ENCODE assay signal across 9 cellular contexts in genomic region chr3:25468866-25469319, GRCh38. TPM values are rescaled to one million over a fixed set of nuclear protein-coding genes. Genes with fewer than 3 reads are reported as not detected.
A peak's percentile ranks its signal among the peaks of the same experiment; 100 is the strongest.
DNase-seq lines count a peak whose midpoint lies in the region; ATAC-seq, FAIRE-seq and TF ChIP-seq lines count a peak whose summit lies in the region.
"Had no signal": no experiment of that assay in that cellular context is flagged by ENCODE, and none has a peak within 500 bp of the region (broad histone marks: within the 10 kb centered on the region; RNA-seq: fewer than 3 reads in every experiment).

No MANE protein-coding gene starts in this region.

- H3K4me1 ChIP-seq in right lobe of liver (peaks cover 0 to 7% (median 0%) of the 10 kb centered on the region in 4 donors), stomach (peaks cover 0 to 35% (median 16%) of the 10 kb centered on the region in 4 donors)

- ATAC-seq in right lobe of liver: peak; percentile 34 to 54 (median 46)
- ATAC-seq: activated CD8-positive, alpha-beta T cell treated with anti-CD3 and anti-CD28 coated beads for 36 hours had no signal

- H3K4me3 Mint-ChIP-seq in HFFc6: no peak overlapping the region
- H3K4me3 Mint-ChIP-seq: activated CD8-positive, alpha-beta T cell treated with anti-CD3 and anti-CD28 coated beads for 36 hours had no signal

- H3K9me3 ChIP-seq in right lobe of liver (no peaks in the 10 kb centered on the region), stomach (no peaks in the 10 kb centered on the region)

- intact Hi-C loops in right lobe of liver (cut with DNase I) (no loop called here), stomach (cut with DNase I; ENCODE audit: low total_unique reads) (no loop called here)

- no peaks in the 10 kb centered on the region for H3K36me3 Mint-ChIP-seq in HFFc6 (ENCODE audit: low read depth)

- H3K36me3 ChIP-seq in right lobe of liver (no peaks in the 10 kb centered on the region), stomach (no peaks in the 10 kb centered on the region)

- peak; percentile 97 for FAIRE-seq in endometrium (lab: Jason Lieb, UNC)

- H3K27ac Mint-ChIP-seq in HFFc6: peak overlapping the region; percentile 34; the same call in 1 of the 2 replicates
- H3K27ac Mint-ChIP-seq: activated CD8-positive, alpha-beta T cell treated with anti-CD3 and anti-CD28 coated beads for 36 hours had no signal

- peaks cover 55% of the 10 kb centered on the region for H3K4me1 Mint-ChIP-seq in HFFc6 (ENCODE audit: low read depth)

- H3K27me3 ChIP-seq in right lobe of liver (no peaks in the 10 kb centered on the region), stomach (no peaks in the 10 kb centered on the region)

- DNase-seq in HFFc6 (peak; percentile 18), right lobe of liver (no peak), stomach (no peak), NCI-H146 treated with DMSO at 0.1 percent for 48 hours (lab: John Stamatoyannopoulos, UW; ENCODE audit: unreplicated experiment) (no peak), cerebellar nuclear complex (lab: John Stamatoyannopoulos, UW) (no peak), cerebellum (ENCODE audit: low spot score) (no peak), COLO668 (lab: John Stamatoyannopoulos, UW; ENCODE audit: unreplicated experiment) (no peak)
- DNase-seq: activated CD8-positive, alpha-beta T cell treated with anti-CD3 and anti-CD28 coated beads for 36 hours had no signal

- TF ChIP-seq POLR2A in right lobe of liver (IDR thresholded peaks at IDR 0.05): no peak
- TF ChIP-seq POLR2A in stomach (IDR thresholded peaks at IDR 0.05): no peak

- no peak for TF ChIP-seq EP300 in stomach (IDR thresholded peaks at IDR 0.05)

- WGBS in right lobe of liver (ENCODE audit: insufficient coverage, low coverage, low lambda C conversion rate, missing lambda C conversion rate): 54% methylated on average over 4 of the region's 6 CpGs
- WGBS in stomach, 5 donors: 56 to 90% (median 68%) methylated on average over 6 of the region's 6 CpGs

- H3K27ac ChIP-seq in right lobe of liver (peak overlapping the region in 1 of 3 donors; percentile 19), stomach (peak overlapping the region in 4 of 5 donors; percentile 23 to 66 (median 55))

- no peaks in the 10 kb centered on the region; the same call in none of the 2 replicates for H3K27me3 Mint-ChIP-seq in HFFc6 (ENCODE audit: insufficient read depth)

- H3K4me3 ChIP-seq in right lobe of liver (no peak overlapping the region), stomach (no peak overlapping the region)

- TF ChIP-seq CTCF in HFFc6 (IDR thresholded peaks at IDR 0.05): peak; percentile 55
- TF ChIP-seq CTCF in right lobe of liver (IDR thresholded peaks at IDR 0.05): no peak
- no peak for TF ChIP-seq CTCF in stomach (IDR thresholded peaks at IDR 0.05)

- H3K9me3 Mint-ChIP-seq in HFFc6: no peaks in the 10 kb centered on the region
- H3K9me3 Mint-ChIP-seq: activated CD8-positive, alpha-beta T cell treated with anti-CD3 and anti-CD28 coated beads for 36 hours had no signal

RNA-seq across cellular contexts. Expression of gene RARB, which starts 40.8 kb away (rescaled TPM):
- total RNA-seq in HFFc6 (2021; fragmentation: NEBNext Ultra II Directional; extraction: Animal tissue kit (Norgen Biotek cat#: 25700)): 1 to 10 TPM in 4 of 6 experiments, not detected in 2; 1.6 to 2.4 (median 1.8) TPM
- total RNA-seq in right lobe of liver (1 to 10 TPM; 1.2 to 2.8 (median 2.1) TPM), stomach (10 to 100 TPM in 4 of 5 donors, 1 to 10 TPM in 1; 7.5 to 28.0 (median 12.5) TPM), cerebellum (11.6 TPM)
- polyA plus RNA-seq in stomach: 1 to 10 TPM; 1.7 to 2.9 (median 2.1) TPM
- total RNA-seq: activated CD8-positive, alpha-beta T cell treated with anti-CD3 and anti-CD28 coated beads for 36 hours had no signal
